ENCODE assay signal across 3 cellular contexts in genomic region chr2:45551862-45552261, GRCh38.
TF ChIP-seq lines count a peak whose summit lies in the region.

No MANE protein-coding gene starts in this region.

TF ChIP-seq in A549, 52 proteins besides CTCF, POLR2A, EP300 and RAD21:
- TF ChIP-seq, protein P1, sequence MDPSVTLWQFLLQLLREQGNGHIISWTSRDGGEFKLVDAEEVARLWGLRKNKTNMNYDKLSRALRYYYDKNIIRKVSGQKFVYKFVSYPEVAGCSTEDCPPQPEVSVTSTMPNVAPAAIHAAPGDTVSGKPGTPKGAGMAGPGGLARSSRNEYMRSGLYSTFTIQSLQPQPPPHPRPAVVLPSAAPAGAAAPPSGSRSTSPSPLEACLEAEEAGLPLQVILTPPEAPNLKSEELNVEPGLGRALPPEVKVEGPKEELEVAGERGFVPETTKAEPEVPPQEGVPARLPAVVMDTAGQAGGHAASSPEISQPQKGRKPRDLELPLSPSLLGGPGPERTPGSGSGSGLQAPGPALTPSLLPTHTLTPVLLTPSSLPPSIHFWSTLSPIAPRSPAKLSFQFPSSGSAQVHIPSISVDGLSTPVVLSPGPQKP (IDR thresholded peaks at IDR 0.05; ENCODE audit: low read depth, low read length), result no peak
- TF ChIP-seq PHF8 (IDR thresholded peaks at IDR 0.05; ENCODE audit: borderline replicate concordance, low read depth), result no peak
- no peak for TF ChIP-seq BHLHE40 (IDR thresholded peaks at IDR 0.05; ENCODE audit: low read depth, low read length)
- no peak for TF ChIP-seq ZSCAN20 (CRISPR knock-in tag; IDR thresholded peaks at IDR 0.05)
- TF ChIP-seq CHD2 (IDR thresholded peaks at IDR 0.05; ENCODE audit: low read length, partially characterized antibody), result no peak
- no peak for TF ChIP-seq E2F6 (IDR thresholded peaks at IDR 0.05; ENCODE audit: borderline replicate concordance, low read depth)
- no peak for TF ChIP-seq GATA3 (IDR thresholded peaks at IDR 0.05; ENCODE audit: borderline replicate concordance)
- no peak for TF ChIP-seq POLR2AphosphoS2 (conservative IDR thresholded peaks at IDR 0.05; ENCODE audit: low read length)
- no peak for TF ChIP-seq SREBF2 (IDR thresholded peaks at IDR 0.05)
- no peak for TF ChIP-seq HES2 (IDR thresholded peaks at IDR 0.05)
- TF ChIP-seq HOXB5 (CRISPR knock-in tag; IDR thresholded peaks at IDR 0.05), result no peak
- TF ChIP-seq CBX8 (IDR thresholded peaks at IDR 0.05), result no peak
- no peak for TF ChIP-seq CEBPB (IDR thresholded peaks at IDR 0.05)

TF ChIP-seq in IMR-90, 13 proteins besides CTCF, POLR2A, EP300 and RAD21:
- no peak for TF ChIP-seq SMC3 (IDR thresholded peaks at IDR 0.05; ENCODE audit: low read depth, low read length)
- no peak for TF ChIP-seq MAZ (IDR thresholded peaks at IDR 0.05; ENCODE audit: borderline replicate concordance, low read depth, low read length)
- TF ChIP-seq CEBPB (IDR thresholded peaks at IDR 0.05; ENCODE audit: low read depth, low read length), result no peak
- TF ChIP-seq FOS (IDR thresholded peaks at IDR 0.05; ENCODE audit: low read depth, low read length), result no peak
- TF ChIP-seq, protein P1 (IDR thresholded peaks at IDR 0.05; ENCODE audit: borderline replicate concordance, low read depth, low read length), result no peak
- TF ChIP-seq USF2 (IDR thresholded peaks at IDR 0.05; ENCODE audit: low read depth, low read length), result no peak
- TF ChIP-seq MAFK (IDR thresholded peaks at IDR 0.05; ENCODE audit: low read depth, low read length), result no peak
- TF ChIP-seq MXI1 (IDR thresholded peaks at IDR 0.05; ENCODE audit: borderline replicate concordance, low read depth, low read length), result no peak
- TF ChIP-seq RFX5 (IDR thresholded peaks at IDR 0.05; ENCODE audit: low read depth, low read length), result no peak
- TF ChIP-seq NFE2L2 (IDR thresholded peaks at IDR 0.05; ENCODE audit: low read depth, low read length), result no peak
TF ChIP-seq in IMR-90: peak in this region for 0.

TF ChIP-seq in neural cell, 6 proteins besides CTCF, POLR2A, EP300 and RAD21:
- no peak for TF ChIP-seq POLR2AphosphoS5 (IDR thresholded peaks at IDR 0.05)
- TF ChIP-seq TAF1 (IDR thresholded peaks at IDR 0.05; ENCODE audit: low read depth), result no peak
- TF ChIP-seq SMC3 (conservative IDR thresholded peaks at IDR 0.05; ENCODE audit: poor library complexity), result no peak
- TF ChIP-seq EZH2 (IDR thresholded peaks at IDR 0.05; ENCODE audit: borderline replicate concordance, insufficient read depth, low read length, poor library complexity, severe bottlenecking), result no peak
- TF ChIP-seq MXI1 (conservative IDR thresholded peaks at IDR 0.05; ENCODE audit: poor library complexity, severe bottlenecking), result no peak
- TF ChIP-seq, protein P2, sequence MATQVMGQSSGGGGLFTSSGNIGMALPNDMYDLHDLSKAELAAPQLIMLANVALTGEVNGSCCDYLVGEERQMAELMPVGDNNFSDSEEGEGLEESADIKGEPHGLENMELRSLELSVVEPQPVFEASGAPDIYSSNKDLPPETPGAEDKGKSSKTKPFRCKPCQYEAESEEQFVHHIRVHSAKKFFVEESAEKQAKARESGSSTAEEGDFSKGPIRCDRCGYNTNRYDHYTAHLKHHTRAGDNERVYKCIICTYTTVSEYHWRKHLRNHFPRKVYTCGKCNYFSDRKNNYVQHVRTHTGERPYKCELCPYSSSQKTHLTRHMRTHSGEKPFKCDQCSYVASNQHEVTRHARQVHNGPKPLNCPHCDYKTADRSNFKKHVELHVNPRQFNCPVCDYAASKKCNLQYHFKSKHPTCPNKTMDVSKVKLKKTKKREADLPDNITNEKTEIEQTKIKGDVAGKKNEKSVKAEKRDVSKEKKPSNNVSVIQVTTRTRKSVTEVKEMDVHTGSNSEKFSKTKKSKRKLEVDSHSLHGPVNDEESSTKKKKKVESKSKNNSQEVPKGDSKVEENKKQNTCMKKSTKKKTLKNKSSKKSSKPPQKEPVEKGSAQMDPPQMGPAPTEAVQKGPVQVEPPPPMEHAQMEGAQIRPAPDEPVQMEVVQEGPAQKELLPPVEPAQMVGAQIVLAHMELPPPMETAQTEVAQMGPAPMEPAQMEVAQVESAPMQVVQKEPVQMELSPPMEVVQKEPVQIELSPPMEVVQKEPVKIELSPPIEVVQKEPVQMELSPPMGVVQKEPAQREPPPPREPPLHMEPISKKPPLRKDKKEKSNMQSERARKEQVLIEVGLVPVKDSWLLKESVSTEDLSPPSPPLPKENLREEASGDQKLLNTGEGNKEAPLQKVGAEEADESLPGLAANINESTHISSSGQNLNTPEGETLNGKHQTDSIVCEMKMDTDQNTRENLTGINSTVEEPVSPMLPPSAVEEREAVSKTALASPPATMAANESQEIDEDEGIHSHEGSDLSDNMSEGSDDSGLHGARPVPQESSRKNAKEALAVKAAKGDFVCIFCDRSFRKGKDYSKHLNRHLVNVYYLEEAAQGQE (IDR thresholded peaks at IDR 0.05; ENCODE audit: borderline replicate concordance), result no peak
